In the genomic region with DNA sequence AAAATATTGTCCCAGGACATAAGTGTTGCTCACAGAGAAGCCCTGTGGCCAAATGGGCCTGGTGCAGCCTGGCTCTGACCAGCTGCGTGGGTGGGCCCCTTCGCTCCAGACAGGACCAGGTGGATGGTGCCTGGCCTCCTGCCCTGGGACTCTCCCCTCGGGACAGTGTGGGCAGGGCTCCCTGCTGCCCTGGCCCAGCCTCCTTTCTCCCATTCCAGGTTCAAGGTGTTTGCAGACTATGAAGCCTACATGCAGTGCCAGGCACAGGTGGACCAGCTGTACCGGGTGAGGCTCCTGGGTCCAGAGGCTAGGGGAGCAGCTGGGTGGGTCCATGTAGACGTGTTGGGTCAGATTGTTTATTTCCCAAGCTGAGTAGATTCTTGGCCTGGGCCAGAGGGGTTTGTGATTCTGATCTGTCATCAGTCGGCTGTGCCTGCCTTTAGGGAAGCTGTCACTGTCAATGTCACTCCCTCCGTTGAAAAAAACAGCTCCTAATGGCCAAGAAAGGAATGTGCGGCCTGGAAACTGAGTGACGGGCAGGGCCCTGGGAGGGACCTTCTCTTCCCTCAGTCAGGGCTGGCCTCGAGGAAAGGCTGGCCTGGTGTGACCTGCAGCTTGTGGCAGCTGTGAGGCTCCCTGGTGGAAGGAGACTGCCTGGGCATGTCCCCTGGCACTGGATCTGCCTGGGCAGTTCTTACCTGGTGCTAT, we compare ENCODE assay signal across 1 cellular context.
TF ChIP-seq lines count a peak whose summit lies in the region.

No MANE protein-coding gene starts in this region.

TF ChIP-seq in GM23338, 12 proteins besides CTCF, POLR2A, EP300 and RAD21 (continued from another document):
- TF ChIP-seq, protein P1, sequence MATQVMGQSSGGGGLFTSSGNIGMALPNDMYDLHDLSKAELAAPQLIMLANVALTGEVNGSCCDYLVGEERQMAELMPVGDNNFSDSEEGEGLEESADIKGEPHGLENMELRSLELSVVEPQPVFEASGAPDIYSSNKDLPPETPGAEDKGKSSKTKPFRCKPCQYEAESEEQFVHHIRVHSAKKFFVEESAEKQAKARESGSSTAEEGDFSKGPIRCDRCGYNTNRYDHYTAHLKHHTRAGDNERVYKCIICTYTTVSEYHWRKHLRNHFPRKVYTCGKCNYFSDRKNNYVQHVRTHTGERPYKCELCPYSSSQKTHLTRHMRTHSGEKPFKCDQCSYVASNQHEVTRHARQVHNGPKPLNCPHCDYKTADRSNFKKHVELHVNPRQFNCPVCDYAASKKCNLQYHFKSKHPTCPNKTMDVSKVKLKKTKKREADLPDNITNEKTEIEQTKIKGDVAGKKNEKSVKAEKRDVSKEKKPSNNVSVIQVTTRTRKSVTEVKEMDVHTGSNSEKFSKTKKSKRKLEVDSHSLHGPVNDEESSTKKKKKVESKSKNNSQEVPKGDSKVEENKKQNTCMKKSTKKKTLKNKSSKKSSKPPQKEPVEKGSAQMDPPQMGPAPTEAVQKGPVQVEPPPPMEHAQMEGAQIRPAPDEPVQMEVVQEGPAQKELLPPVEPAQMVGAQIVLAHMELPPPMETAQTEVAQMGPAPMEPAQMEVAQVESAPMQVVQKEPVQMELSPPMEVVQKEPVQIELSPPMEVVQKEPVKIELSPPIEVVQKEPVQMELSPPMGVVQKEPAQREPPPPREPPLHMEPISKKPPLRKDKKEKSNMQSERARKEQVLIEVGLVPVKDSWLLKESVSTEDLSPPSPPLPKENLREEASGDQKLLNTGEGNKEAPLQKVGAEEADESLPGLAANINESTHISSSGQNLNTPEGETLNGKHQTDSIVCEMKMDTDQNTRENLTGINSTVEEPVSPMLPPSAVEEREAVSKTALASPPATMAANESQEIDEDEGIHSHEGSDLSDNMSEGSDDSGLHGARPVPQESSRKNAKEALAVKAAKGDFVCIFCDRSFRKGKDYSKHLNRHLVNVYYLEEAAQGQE (IDR thresholded peaks at IDR 0.05; ENCODE audit: unreplicated experiment) = no peak
- no peak for TF ChIP-seq POLR2AphosphoS5 (IDR thresholded peaks at IDR 0.05; ENCODE audit: low read depth)
- TF ChIP-seq EZH2 (IDR thresholded peaks at IDR 0.05; ENCODE audit: low read depth, unreplicated experiment) = no peak
- no peak for TF ChIP-seq JUNB (IDR thresholded peaks at IDR 0.05; ENCODE audit: unreplicated experiment)
- TF ChIP-seq, protein P2, sequence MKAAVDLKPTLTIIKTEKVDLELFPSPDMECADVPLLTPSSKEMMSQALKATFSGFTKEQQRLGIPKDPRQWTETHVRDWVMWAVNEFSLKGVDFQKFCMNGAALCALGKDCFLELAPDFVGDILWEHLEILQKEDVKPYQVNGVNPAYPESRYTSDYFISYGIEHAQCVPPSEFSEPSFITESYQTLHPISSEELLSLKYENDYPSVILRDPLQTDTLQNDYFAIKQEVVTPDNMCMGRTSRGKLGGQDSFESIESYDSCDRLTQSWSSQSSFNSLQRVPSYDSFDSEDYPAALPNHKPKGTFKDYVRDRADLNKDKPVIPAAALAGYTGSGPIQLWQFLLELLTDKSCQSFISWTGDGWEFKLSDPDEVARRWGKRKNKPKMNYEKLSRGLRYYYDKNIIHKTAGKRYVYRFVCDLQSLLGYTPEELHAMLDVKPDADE (IDR thresholded peaks at IDR 0.05) = no peak
- TF ChIP-seq, protein P3, sequence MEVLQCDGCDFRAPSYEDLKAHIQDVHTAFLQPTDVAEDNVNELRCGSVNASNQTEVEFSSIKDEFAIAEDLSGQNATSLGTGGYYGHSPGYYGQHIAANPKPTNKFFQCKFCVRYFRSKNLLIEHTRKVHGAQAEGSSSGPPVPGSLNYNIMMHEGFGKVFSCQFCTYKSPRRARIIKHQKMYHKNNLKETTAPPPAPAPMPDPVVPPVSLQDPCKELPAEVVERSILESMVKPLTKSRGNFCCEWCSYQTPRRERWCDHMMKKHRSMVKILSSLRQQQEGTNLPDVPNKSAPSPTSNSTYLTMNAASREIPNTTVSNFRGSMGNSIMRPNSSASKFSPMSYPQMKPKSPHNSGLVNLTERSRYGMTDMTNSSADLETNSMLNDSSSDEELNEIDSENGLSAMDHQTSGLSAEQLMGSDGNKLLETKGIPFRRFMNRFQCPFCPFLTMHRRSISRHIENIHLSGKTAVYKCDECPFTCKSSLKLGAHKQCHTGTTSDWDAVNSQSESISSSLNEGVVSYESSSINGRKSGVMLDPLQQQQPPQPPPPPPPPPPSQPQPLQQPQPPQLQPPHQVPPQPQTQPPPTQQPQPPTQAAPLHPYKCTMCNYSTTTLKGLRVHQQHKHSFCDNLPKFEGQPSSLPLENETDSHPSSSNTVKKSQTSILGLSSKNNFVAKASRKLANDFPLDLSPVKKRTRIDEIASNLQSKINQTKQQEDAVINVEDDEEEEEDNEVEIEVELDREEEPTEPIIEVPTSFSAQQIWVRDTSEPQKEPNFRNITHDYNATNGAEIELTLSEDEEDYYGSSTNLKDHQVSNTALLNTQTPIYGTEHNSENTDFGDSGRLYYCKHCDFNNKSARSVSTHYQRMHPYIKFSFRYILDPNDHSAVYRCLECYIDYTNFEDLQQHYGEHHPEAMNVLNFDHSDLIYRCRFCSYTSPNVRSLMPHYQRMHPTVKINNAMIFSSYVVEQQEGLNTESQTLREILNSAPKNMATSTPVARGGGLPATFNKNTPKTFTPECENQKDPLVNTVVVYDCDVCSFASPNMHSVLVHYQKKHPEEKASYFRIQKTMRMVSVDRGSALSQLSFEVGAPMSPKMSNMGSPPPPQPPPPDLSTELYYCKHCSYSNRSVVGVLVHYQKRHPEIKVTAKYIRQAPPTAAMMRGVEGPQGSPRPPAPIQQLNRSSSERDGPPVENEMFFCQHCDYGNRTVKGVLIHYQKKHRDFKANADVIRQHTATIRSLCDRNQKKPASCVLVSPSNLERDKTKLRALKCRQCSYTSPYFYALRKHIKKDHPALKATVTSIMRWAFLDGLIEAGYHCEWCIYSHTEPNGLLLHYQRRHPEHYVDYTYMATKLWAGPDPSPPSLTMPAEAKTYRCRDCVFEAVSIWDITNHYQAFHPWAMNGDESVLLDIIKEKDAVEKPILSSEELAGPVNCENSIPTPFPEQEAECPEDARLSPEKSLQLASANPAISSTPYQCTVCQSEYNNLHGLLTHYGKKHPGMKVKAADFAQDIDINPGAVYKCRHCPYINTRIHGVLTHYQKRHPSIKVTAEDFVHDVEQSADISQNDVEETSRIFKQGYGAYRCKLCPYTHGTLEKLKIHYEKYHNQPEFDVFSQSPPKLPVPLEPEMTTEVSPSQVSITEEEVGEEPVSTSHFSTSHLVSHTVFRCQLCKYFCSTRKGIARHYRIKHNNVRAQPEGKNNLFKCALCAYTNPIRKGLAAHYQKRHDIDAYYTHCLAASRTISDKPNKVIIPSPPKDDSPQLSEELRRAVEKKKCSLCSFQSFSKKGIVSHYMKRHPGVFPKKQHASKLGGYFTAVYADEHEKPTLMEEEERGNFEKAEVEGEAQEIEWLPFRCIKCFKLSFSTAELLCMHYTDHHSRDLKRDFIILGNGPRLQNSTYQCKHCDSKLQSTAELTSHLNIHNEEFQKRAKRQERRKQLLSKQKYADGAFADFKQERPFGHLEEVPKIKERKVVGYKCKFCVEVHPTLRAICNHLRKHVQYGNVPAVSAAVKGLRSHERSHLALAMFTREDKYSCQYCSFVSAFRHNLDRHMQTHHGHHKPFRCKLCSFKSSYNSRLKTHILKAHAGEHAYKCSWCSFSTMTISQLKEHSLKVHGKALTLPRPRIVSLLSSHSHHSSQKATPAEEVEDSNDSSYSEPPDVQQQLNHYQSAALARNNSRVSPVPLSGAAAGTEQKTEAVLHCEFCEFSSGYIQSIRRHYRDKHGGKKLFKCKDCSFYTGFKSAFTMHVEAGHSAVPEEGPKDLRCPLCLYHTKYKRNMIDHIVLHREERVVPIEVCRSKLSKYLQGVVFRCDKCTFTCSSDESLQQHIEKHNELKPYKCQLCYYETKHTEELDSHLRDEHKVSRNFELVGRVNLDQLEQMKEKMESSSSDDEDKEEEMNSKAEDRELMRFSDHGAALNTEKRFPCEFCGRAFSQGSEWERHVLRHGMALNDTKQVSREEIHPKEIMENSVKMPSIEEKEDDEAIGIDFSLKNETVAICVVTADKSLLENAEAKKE (CRISPR knock-in tag; IDR thresholded peaks at IDR 0.05) = no peak
- no peak for TF ChIP-seq ZNF114 (CRISPR knock-in tag; IDR thresholded peaks at IDR 0.05)
- no peak for TF ChIP-seq EZH2phosphoT487 (IDR thresholded peaks at IDR 0.05; ENCODE audit: unreplicated experiment)
- TF ChIP-seq NANOG (IDR thresholded peaks at IDR 0.05; ENCODE audit: borderline replicate concordance) = no peak
- TF ChIP-seq STAT1 (IDR thresholded peaks at IDR 0.05; ENCODE audit: unreplicated experiment) = no peak
